ENCODE assay signal across 13 cellular contexts in genomic region chr11:108591893-108592292, GRCh38. TPM values are rescaled to one million over a fixed set of nuclear protein-coding genes. Genes with fewer than 3 reads are reported as not detected.
DNase-seq lines count a peak whose midpoint lies in the region; ATAC-seq and TF ChIP-seq lines count a peak whose summit lies in the region.
"Had no signal": no experiment of that assay in that cellular context is flagged by ENCODE, and none has a peak within 500 bp of the region (broad histone marks: within the 10 kb centered on the region; RNA-seq: fewer than 3 reads in every experiment).

No MANE protein-coding gene starts in this region.

- H3K9me3 ChIP-seq in naive thymus-derived CD4-positive, alpha-beta T cell (ENCODE audit: control insufficient read depth in 2 of 3, low read length in 3 of 3), result no peaks in the 10 kb centered on the region
- H3K9me3 ChIP-seq: body of pancreas had no signal

- no peaks in the 10 kb centered on the region for H3K36me3 ChIP-seq in KMS-11 (ENCODE audit: insufficient read depth)
- peaks cover 0 to 3% (median 0%) of the 10 kb centered on the region in 3 experiments for H3K36me3 ChIP-seq in naive thymus-derived CD4-positive, alpha-beta T cell (ENCODE audit: control insufficient read depth in 2 of 3, insufficient read depth in 3 of 3, low read length in 3 of 3)

- H3K79me2 ChIP-seq in KMS-11 (ENCODE audit: insufficient read depth, low read depth), result no peaks in the 10 kb centered on the region

- no peaks in the 10 kb centered on the region for H4K20me1 ChIP-seq in KMS-11 (ENCODE audit: insufficient read depth)

- TF ChIP-seq CTCF in Calu3 (IDR thresholded peaks at IDR 0.05; ENCODE audit: unreplicated experiment) (no peak), KMS-11 (conservative IDR thresholded peaks at IDR 0.05; ENCODE audit: low read depth, low read length) (no peak), chondrocyte (IDR thresholded peaks at IDR 0.05) (no peak)

- DNase-seq in Calu3 (peak; percentile 5), chondrocyte (ENCODE audit: low spot score) (no peak), cardiac septum (ENCODE audit: low spot score) (no peak), COR-L47 (lab: John Stamatoyannopoulos, UW) (no peak)
- DNase-seq in naive thymus-derived CD4-positive, alpha-beta T cell, result no peak
- no peak for DNase-seq in effector CD8-positive, alpha-beta T cell (lab: John Stamatoyannopoulos, UW)
- DNase-seq: body of pancreas; IMR-90; NCI-H2029 treated with DMSO at 0.1 percent for 48 hours; stimulated activated CD4-positive, alpha-beta T cell treated with anti-CD3 and anti-CD28 coated beads, Interleukin-15, amount 100 ng/mL, for 24 hours; SW 1271 had no signal

- intact Hi-C loops in Calu3 (cut with micrococcal nuclease; ENCODE audit: unreplicated experiment) (loop anchor here (5.0 kb wide), 2 partner anchors 55 to 95 kb away; partner anchors contain the start of gene POGLUT3), cardiac septum (cut with DNase I) (no loop called here)
- intact Hi-C loops in naive thymus-derived CD4-positive, alpha-beta T cell (cut with micrococcal nuclease), result loop anchor here (2.0 to 5.0 kb wide), 9 partner anchors 55 to 1841 kb away; partner anchors contain the start of genes ACAT1 (in 1 of the 2), ATM (in 1 of the 2), CWF19L2 (in 1 of the 2) and DDX10 (in 1 of the 2)

- H3K27me3 ChIP-seq in KMS-11 (ENCODE audit: insufficient read depth, low read depth), result no peaks in the 10 kb centered on the region
- H3K27me3 ChIP-seq in naive thymus-derived CD4-positive, alpha-beta T cell (ENCODE audit: control insufficient read depth in 2 of 2, insufficient read depth in 2 of 2, low read length in 2 of 2), result no peaks in the 10 kb centered on the region
- H3K27me3 ChIP-seq: body of pancreas had no signal

- no peak overlapping the region for H3K9ac ChIP-seq in KMS-11

- no peak overlapping the region for H2AFZ ChIP-seq in KMS-11 (ENCODE audit: low read depth)

- ATAC-seq in naive thymus-derived CD4-positive, alpha-beta T cell, result no peak
- no peak for ATAC-seq in HG02678 (IDR thresholded peaks at IDR 0.05; ENCODE audit: unreplicated experiment)
- ATAC-seq: body of pancreas had no signal

- no peak overlapping the region for H3K4me3 ChIP-seq in KMS-11 (IDR thresholded peaks at IDR 0.05; ENCODE audit: insufficient read depth, low read depth, low read length)
- no peak overlapping the region for H3K4me3 ChIP-seq in naive thymus-derived CD4-positive, alpha-beta T cell (ENCODE audit: low read length)

- no TSS peak for BruUV-seq in Calu3 (replicated peaks; lab: Mats Ljungman, UMichigan)

- H3K9me3 Mint-ChIP-seq in Calu3 (ENCODE audit: low read depth, unreplicated experiment) (no peaks in the 10 kb centered on the region), chondrocyte (ENCODE audit: low read depth) (no peaks in the 10 kb centered on the region)
- peaks cover 0 to 2% (median 0%) of the 10 kb centered on the region in 11 donors for H3K9me3 Mint-ChIP-seq in naive thymus-derived CD4-positive, alpha-beta T cell

- H3K4me2 ChIP-seq in KMS-11, result peak overlapping the region; percentile 60; the same call in 1 of the 2 replicates

- CTCF ChIA-PET in Calu3 (lab: Charles Lee), result no interaction called here
- CTCF ChIA-PET in naive thymus-derived CD4-positive, alpha-beta T cell (lab: Charles Lee), result no interaction called here

- H3K27ac Mint-ChIP-seq in Calu3 (ENCODE audit: unreplicated experiment) (peak overlapping the region; percentile 92), chondrocyte (ENCODE audit: unreplicated experiment) (no peak overlapping the region)
- peak overlapping the region in 4 of 9 donors; percentile 7 to 94 (median 42) for H3K27ac Mint-ChIP-seq in naive thymus-derived CD4-positive, alpha-beta T cell

- H3K4me1 ChIP-seq in KMS-11 (ENCODE audit: low read depth, poor library complexity, severe bottlenecking), result peaks cover 4% of the 10 kb centered on the region
- H3K4me1 ChIP-seq in naive thymus-derived CD4-positive, alpha-beta T cell (ENCODE audit: control insufficient read depth in 2 of 2, insufficient read depth in 2 of 2, low read length in 2 of 2), result peaks cover 0 to 13% of the 10 kb centered on the region in 2 donors

- H3K27me3 Mint-ChIP-seq in Calu3 (ENCODE audit: unreplicated experiment), result no peaks in the 10 kb centered on the region
- H3K27me3 Mint-ChIP-seq in chondrocyte (ENCODE audit: low read depth), result no peaks in the 10 kb centered on the region
- H3K27me3 Mint-ChIP-seq in naive thymus-derived CD4-positive, alpha-beta T cell, result peaks cover 0 to 57% (median 0%) of the 10 kb centered on the region in 5 donors

- H3K27ac ChIP-seq in KMS-11, result no peak overlapping the region
- H3K27ac ChIP-seq in naive thymus-derived CD4-positive, alpha-beta T cell (ENCODE audit: low read depth, low read length), result no peak overlapping the region

- H3K36me3 Mint-ChIP-seq in Calu3 (ENCODE audit: insufficient read depth, unreplicated experiment) (peaks cover 34% of the 10 kb centered on the region), chondrocyte (ENCODE audit: low read depth) (no peaks in the 10 kb centered on the region)
- H3K36me3 Mint-ChIP-seq in naive thymus-derived CD4-positive, alpha-beta T cell, result peaks cover 0 to 4% (median 0%) of the 10 kb centered on the region in 5 donors

- H3K4me1 Mint-ChIP-seq in Calu3 (ENCODE audit: low read depth, unreplicated experiment) (peaks cover 17% of the 10 kb centered on the region), chondrocyte (ENCODE audit: low read depth) (peaks cover 12% of the 10 kb centered on the region)
- H3K4me1 Mint-ChIP-seq in naive thymus-derived CD4-positive, alpha-beta T cell, result peaks cover 12 to 28% (median 25%) of the 10 kb centered on the region in 7 donors

- H3K4me3 Mint-ChIP-seq in Calu3 (ENCODE audit: low read depth, unreplicated experiment) (peak overlapping the region; percentile 86), chondrocyte (ENCODE audit: unreplicated experiment) (peak overlapping the region; percentile 86)
- peak overlapping the region; percentile 35 to 100 (median 97) for H3K4me3 Mint-ChIP-seq in naive thymus-derived CD4-positive, alpha-beta T cell

- POLR2A ChIA-PET in naive thymus-derived CD4-positive, alpha-beta T cell (lab: Charles Lee), result no interaction called here

RNA-seq across cellular contexts. Expression of gene EXPH5, which starts 1.7 kb away (rescaled TPM):
- total RNA-seq in Calu3 (2022), result 14.0 and 17.0 TPM in 2 replicates
- total RNA-seq in chondrocyte, result 0.75 to 1.5 TPM (median 1.1 TPM) in 3 replicates
- 1 to 10 TPM; 1.9 to 8.3 (median 5.9) TPM for total RNA-seq in naive thymus-derived CD4-positive, alpha-beta T cell
- polyA plus RNA-seq in naive thymus-derived CD4-positive, alpha-beta T cell, result 1 to 10 TPM in 1 of 2 donors, under 1 TPM in 1; 0.90 to 2.0 TPM
- total RNA-seq in cardiac septum, result 0.46 TPM
